ENCODE assay signal across 1 cellular context in genomic region chr20:25498280-25498606, GRCh38.
TF ChIP-seq lines count a peak whose summit lies in the region.

No MANE protein-coding gene starts in this region.

TF ChIP-seq in HepG2, 621 proteins besides CTCF, POLR2A, EP300 and RAD21 (continued from another document):
- TF ChIP-seq E2F1 (CRISPR knock-in tag; IDR thresholded peaks at IDR 0.05), result no peak
- TF ChIP-seq FOXO4 (CRISPR knock-in tag; conservative IDR thresholded peaks at IDR 0.05), result no peak
- TF ChIP-seq SATB2 (CRISPR knock-in tag; IDR thresholded peaks at IDR 0.05), result no peak
- TF ChIP-seq BCL6 (CRISPR knock-in tag; IDR thresholded peaks at IDR 0.05), result no peak
- TF ChIP-seq PAXIP1 (CRISPR knock-in tag; conservative IDR thresholded peaks at IDR 0.05), result no peak
- no peak for TF ChIP-seq MXD1 (CRISPR knock-in tag; IDR thresholded peaks at IDR 0.05)
- no peak for TF ChIP-seq MTF1 (CRISPR knock-in tag; IDR thresholded peaks at IDR 0.05)
- TF ChIP-seq GFI1 (CRISPR knock-in tag; IDR thresholded peaks at IDR 0.05; ENCODE audit: borderline replicate concordance), result no peak
- TF ChIP-seq ZNF329 (CRISPR knock-in tag; IDR thresholded peaks at IDR 0.05; ENCODE audit: low read depth), result no peak
- TF ChIP-seq JUN (CRISPR knock-in tag; IDR thresholded peaks at IDR 0.05), result no peak
- no peak for TF ChIP-seq ZFP82 (CRISPR knock-in tag; IDR thresholded peaks at IDR 0.05; ENCODE audit: borderline replicate concordance)
- TF ChIP-seq FOXK1 (CRISPR knock-in tag; IDR thresholded peaks at IDR 0.05; ENCODE audit: borderline replicate concordance, low read depth), result no peak
- no peak for TF ChIP-seq ZNF574 (CRISPR knock-in tag; IDR thresholded peaks at IDR 0.05)
- TF ChIP-seq MLLT10 (CRISPR knock-in tag; IDR thresholded peaks at IDR 0.05), result no peak
- peak; percentile 4 for TF ChIP-seq AGO2 (optimal IDR thresholded peaks at IDR 0.05; ENCODE audit: low read depth, low read length)
- no peak for TF ChIP-seq AKNA (CRISPR knock-in tag; IDR thresholded peaks at IDR 0.05; ENCODE audit: borderline replicate concordance)
- TF ChIP-seq RBM22 (optimal IDR thresholded peaks at IDR 0.05; ENCODE audit: low read length), result peak; percentile 65
